8 cellular contexts compared by ENCODE assay signal in the genomic region with DNA sequence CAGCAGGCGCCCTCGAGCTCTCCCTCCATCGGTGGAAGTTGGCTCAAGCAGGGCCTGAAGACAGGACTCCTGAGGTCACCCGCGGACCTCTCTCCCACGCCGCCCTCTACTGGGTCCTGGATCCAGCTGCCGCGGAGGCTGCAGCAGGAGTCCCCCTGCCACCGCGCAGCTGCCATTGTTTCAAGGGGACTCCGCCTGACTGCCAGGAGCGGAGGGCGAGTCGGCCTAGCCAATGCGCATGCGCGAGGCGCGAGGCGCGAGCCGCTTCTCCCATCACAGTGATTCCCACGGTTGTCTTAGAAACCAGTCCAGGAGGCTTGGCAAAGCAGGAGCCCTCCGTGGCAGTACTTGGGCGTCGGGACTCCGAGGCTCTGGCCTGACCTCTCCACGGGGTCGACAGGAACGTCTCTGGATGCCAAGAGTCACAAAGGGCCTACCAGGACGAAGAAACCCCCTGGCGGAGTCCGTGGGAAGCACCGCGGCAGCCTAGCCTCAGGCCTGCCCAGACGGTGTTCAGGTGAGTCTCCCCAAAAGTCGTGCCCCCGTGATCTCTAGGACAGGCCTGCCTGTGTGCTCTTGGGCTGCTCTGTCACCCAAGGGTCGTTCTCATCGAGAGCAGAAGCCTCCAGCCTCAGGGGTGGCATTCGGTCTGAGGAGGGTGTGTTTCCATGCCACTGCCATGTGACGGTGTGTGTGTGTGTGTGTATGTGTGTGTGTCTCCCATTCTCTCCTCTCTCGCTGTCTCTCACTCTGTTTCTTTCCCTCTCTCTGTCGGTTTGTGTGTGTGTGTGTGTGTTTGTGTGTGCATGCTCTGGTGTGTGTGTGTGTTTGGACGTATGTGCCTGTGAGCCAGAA.
A peak's percentile ranks its signal among the peaks of the same experiment; 100 is the strongest.
DNase-seq lines count a peak whose midpoint lies in the region; ATAC-seq, FAIRE-seq and TF ChIP-seq lines count a peak whose summit lies in the region.

No MANE protein-coding gene starts in this region.

- no peaks in the 10 kb centered on the region for H3K27me3 ChIP-seq in heart left ventricle
- peaks cover 0 to 2% of the 10 kb centered on the region in 2 donors for H3K27me3 ChIP-seq in small intestine (ENCODE audit: control insufficient read depth in 2 of 2, insufficient read depth in 2 of 2, low read length in 2 of 2)
- H3K27me3 ChIP-seq in SJCRH30: no peaks in the 10 kb centered on the region

- H3K36me3 ChIP-seq in heart left ventricle (no peaks in the 10 kb centered on the region), small intestine (ENCODE audit: control insufficient read depth in 2 of 2, insufficient read depth in 2 of 2, low read length in 2 of 2) (no peaks in the 10 kb centered on the region), SJCRH30 (no peaks in the 10 kb centered on the region)

- no peak for DNase-seq in GM12891 (ENCODE audit: insufficient read length, low spot score)
- DNase-seq in NCI-H69 (lab: John Stamatoyannopoulos, UW): peak; percentile 83
- peak; percentile 40 for DNase-seq in activated effector memory CD4-positive, alpha-beta T cell treated with Interleukin-2 at 50 U/mL for 16 hours
- DNase-seq in heart left ventricle: peak; percentile 43 to 80 (median 48)
- peak; percentile 8 for DNase-seq in small intestine
- no peak for DNase-seq in SJCRH30
- no peak for DNase-seq in T-helper 9 cell

- TF ChIP-seq POLR2A in GM12891 (IDR thresholded peaks at IDR 0.05; ENCODE audit: low read depth, low read length) (no peak), heart left ventricle (IDR thresholded peaks at IDR 0.05) (no peak)

- intact Hi-C loops in heart left ventricle (cut with DNase I): no loop called here

- peaks cover 0 to 8% (median 0%) of the 10 kb centered on the region in 12 donors for H3K4me1 ChIP-seq in heart left ventricle
- H3K4me1 ChIP-seq in small intestine (ENCODE audit: control insufficient read depth in 2 of 2, insufficient read depth in 1 of 2, low read depth in 1 of 2, low read length in 1 of 2): no peaks in the 10 kb centered on the region
- no peaks in the 10 kb centered on the region for H3K4me1 ChIP-seq in SJCRH30

- H3K27ac ChIP-seq in heart left ventricle (no peak overlapping the region), small intestine (ENCODE audit: low read depth in 1 of 2, low read length in 1 of 2) (no peak overlapping the region), SJCRH30 (no peak overlapping the region)

- peak overlapping the region; percentile 2 to 61 (median 48) for H3K4me3 ChIP-seq in heart left ventricle
- peak overlapping the region in 1 of 2 donors; percentile 10 for H3K4me3 ChIP-seq in small intestine (ENCODE audit: low read depth in 1 of 2, low read length in 2 of 2)
- H3K4me3 ChIP-seq in SJCRH30: no peak overlapping the region

- H3K9me3 ChIP-seq in heart left ventricle (no peaks in the 10 kb centered on the region), small intestine (ENCODE audit: control insufficient read depth, low read depth) (no peaks in the 10 kb centered on the region), SJCRH30 (replicated peaks) (no peaks in the 10 kb centered on the region)

- peak; percentile 81 for ATAC-seq in HG02798 (IDR thresholded peaks at IDR 0.05; ENCODE audit: poor library complexity, unreplicated experiment)
- peak in 3 of 4 donors; percentile 74 to 78 (median 75) for ATAC-seq in heart left ventricle

- WGBS in heart left ventricle, 4 donors: 15 to 35% (median 23%) methylated on average over 31 to 46 of the region's 46 CpGs
- 19 to 27% (median 23%) methylated on average over 44 to 46 of the region's 46 CpGs for WGBS in small intestine, 3 donors

- FAIRE-seq in GM12891 (lab: Jason Lieb, UNC) (peak; percentile 70), small intestine (lab: Jason Lieb, UNC) (no peak)

- TF ChIP-seq CTCF in heart left ventricle (IDR thresholded peaks at IDR 0.05): peak in 10 of 12 donors; percentile 10 to 54 (median 30)

TF ChIP-seq in GM12891, 5 proteins besides CTCF, POLR2A, EP300 and RAD21:
- TF ChIP-seq TAF1 (IDR thresholded peaks at IDR 0.05; ENCODE audit: low read depth, low read length) (no peak), POU2F2 (IDR thresholded peaks at IDR 0.05; ENCODE audit: low read depth, low read length) (no peak), POLR2AphosphoS5 (IDR thresholded peaks at IDR 0.05; ENCODE audit: low read depth, low read length) (no peak), PAX5 (IDR thresholded peaks at IDR 0.05; ENCODE audit: insufficient read depth, low read length, severe bottlenecking) (no peak)

Comparison
In these comparisons a context has a peak if more than half of its experiments do, and no peak if none do; other contexts are left out.
1. DNase-seq: peak in NCI-H69 (single experiment), activated effector memory CD4-positive, alpha-beta T cell treated with Interleukin-2 at 50 U/mL for 16 hours (single experiment), heart left ventricle (5 of 5) and small intestine (single experiment); none in GM12891 (single experiment), SJCRH30 (0 of 2) and T-helper 9 cell (single experiment).